8 cellular contexts compared by ENCODE assay signal in genomic region chr4:165208741-165209388, GRCh38.
DNase-seq lines count a peak whose midpoint lies in the region; ATAC-seq and TF ChIP-seq lines count a peak whose summit lies in the region.

No MANE protein-coding gene starts in this region.

- peak overlapping the region; percentile 94 for H3K4me3 ChIP-seq in SK-N-MC
- peak overlapping the region; percentile 88 for H3K4me3 ChIP-seq in retinal pigment epithelial cell (ENCODE audit: low read length)

- no peaks in the 10 kb centered on the region for H3K9me3 ChIP-seq in SK-N-MC (ENCODE audit: low read depth, low read length)

- TF ChIP-seq CTCF in retinal pigment epithelial cell (conservative IDR thresholded peaks at IDR 0.05; ENCODE audit: low read depth, low read length) = no peak

- ATAC-seq in HG02970 (IDR thresholded peaks at IDR 0.05; ENCODE audit: low FRiP score, unreplicated experiment) (no peak), GM18858 (IDR thresholded peaks at IDR 0.05; ENCODE audit: unreplicated experiment) (no peak)

- DNase-seq in NCI-H2029 (lab: John Stamatoyannopoulos, UW) (peak; percentile 10), NCI-H2029 treated with DMSO at 0.1 percent for 48 hours (lab: John Stamatoyannopoulos, UW) (no peak), SK-N-MC (ENCODE audit: low read depth, low spot score) (no peak), epithelial cell of prostate (ENCODE audit: low read depth, low spot score) (no peak), retinal pigment epithelial cell (ENCODE audit: low read depth) (no peak), middle frontal gyrus (ENCODE audit: extremely low spot score, low spot score) (no peak)

- H3K9ac ChIP-seq in SK-N-MC (ENCODE audit: insufficient read length) = no peak overlapping the region

- H3K27ac ChIP-seq in SK-N-MC (no peak overlapping the region), epithelial cell of prostate (peak overlapping the region; percentile 77)

- H3K36me3 ChIP-seq in SK-N-MC (ENCODE audit: insufficient read depth, low read length) = no peaks in the 10 kb centered on the region
